7 cellular contexts compared by ENCODE assay signal in genomic region chr3:197664423-197665141, GRCh38.
A peak's percentile ranks its signal among the peaks of the same experiment; 100 is the strongest.
DNase-seq lines count a peak whose midpoint lies in the region; ATAC-seq and TF ChIP-seq lines count a peak whose summit lies in the region.
"Not testable (repeated sequence)": the region's sequence is repeated elsewhere in the genome, so short reads cannot be mapped to it uniquely, and the experiment has no call there.

No MANE protein-coding gene starts in this region.

- not testable (repeated sequence) for H3K27me3 Mint-ChIP-seq in activated CD4-positive, alpha-beta T cell treated with anti-CD3 and anti-CD28 coated beads, Interleukin-2, amount 10 ng/mL, durations not matched to agents 24 days and 14 days; MCF 10A (ENCODE audit: insufficient read depth, unreplicated experiment)

- H3K9me3 Mint-ChIP-seq in activated CD4-positive, alpha-beta T cell treated with anti-CD3 and anti-CD28 coated beads, Interleukin-2, amount 10 ng/mL, durations not matched to agents 24 days and 14 days; MCF 10A (ENCODE audit: unreplicated experiment): not testable (repeated sequence)

- no CpG with 5 or more reads among the region's 29 CpGs for WGBS in iPS DF 6.9 (ENCODE audit: insufficient coverage, insufficient read length)

- CTCF ChIA-PET in MCF 10A (lab: Yijun Ruan, JAX), result not testable (repeated sequence)

- ATAC-seq in GM18868 (IDR thresholded peaks at IDR 0.05; ENCODE audit: unreplicated experiment), result peak; percentile 30
- peak; percentile 39 for ATAC-seq in HG02571 (IDR thresholded peaks at IDR 0.05; ENCODE audit: unreplicated experiment)
- peak; percentile 34 for ATAC-seq in HG03521 (IDR thresholded peaks at IDR 0.05; ENCODE audit: unreplicated experiment)

- BruUV-seq in MCF 10A (replicated peaks; lab: Mats Ljungman, UMichigan), result not testable (repeated sequence)

- H3K4me1 ChIP-seq in iPS DF 6.9 (ENCODE audit: control insufficient read depth, insufficient read depth, low read length), result not testable (repeated sequence)

- intact Hi-C loops in activated CD4-positive, alpha-beta T cell treated with anti-CD3 and anti-CD28 coated beads, Interleukin-2, amount 10 ng/mL, durations not matched to agents 24 days and 14 days (cut with micrococcal nuclease); MCF 10A (cut with micrococcal nuclease): not testable (repeated sequence)

- not testable (repeated sequence) for H3K36me3 ChIP-seq in iPS DF 6.9 (ENCODE audit: control insufficient read depth, insufficient read depth, low read length)

- H3K27ac ChIP-seq in iPS DF 6.9 (ENCODE audit: low read length), result not testable (repeated sequence)

- not testable (repeated sequence) for H3K27me3 ChIP-seq in iPS DF 6.9 (ENCODE audit: control insufficient read depth, insufficient read depth, low read length)

- not testable (repeated sequence) for H3K36me3 Mint-ChIP-seq in activated CD4-positive, alpha-beta T cell treated with anti-CD3 and anti-CD28 coated beads, Interleukin-2, amount 10 ng/mL, durations not matched to agents 24 days and 14 days (ENCODE audit: low read depth); MCF 10A (ENCODE audit: insufficient read depth, unreplicated experiment)

- DNase-seq in activated CD4-positive, alpha-beta T cell treated with anti-CD3 and anti-CD28 coated beads, Interleukin-2, amount 10 ng/mL, durations not matched to agents 24 days and 14 days, result peak; percentile 77
- not testable (repeated sequence) for DNase-seq in MCF 10A (ENCODE audit: unreplicated experiment); iPS DF 6.9 (ENCODE audit: low read depth, low spot score); skeletal muscle cell (ENCODE audit: low read depth)

- TF ChIP-seq CTCF in MCF 10A (IDR thresholded peaks at IDR 0.05; ENCODE audit: unreplicated experiment), result not testable (repeated sequence)

- H3K4me3 Mint-ChIP-seq in activated CD4-positive, alpha-beta T cell treated with anti-CD3 and anti-CD28 coated beads, Interleukin-2, amount 10 ng/mL, durations not matched to agents 24 days and 14 days, result peak overlapping the region; percentile 47
- peak overlapping the region; percentile 39 for H3K4me3 Mint-ChIP-seq in MCF 10A (ENCODE audit: unreplicated experiment)

- POLR2A ChIA-PET in MCF 10A (lab: Yijun Ruan, JAX), result not testable (repeated sequence)

- H3K9me3 ChIP-seq in iPS DF 6.9 (ENCODE audit: control insufficient read depth, insufficient read depth, low read length), result not testable (repeated sequence)

- peak overlapping the region; percentile 25 for H3K27ac Mint-ChIP-seq in activated CD4-positive, alpha-beta T cell treated with anti-CD3 and anti-CD28 coated beads, Interleukin-2, amount 10 ng/mL, durations not matched to agents 24 days and 14 days
- not testable (repeated sequence) for H3K27ac Mint-ChIP-seq in MCF 10A (ENCODE audit: low read depth, unreplicated experiment)

- H3K4me3 ChIP-seq in iPS DF 6.9 (ENCODE audit: low read length), result peak overlapping the region; percentile 25; the same call in 1 of the 2 replicates
- peak overlapping the region; percentile 37 for H3K4me3 ChIP-seq in skeletal muscle cell (ENCODE audit: low read depth, low read length)

- H3K4me1 Mint-ChIP-seq in activated CD4-positive, alpha-beta T cell treated with anti-CD3 and anti-CD28 coated beads, Interleukin-2, amount 10 ng/mL, durations not matched to agents 24 days and 14 days; MCF 10A (ENCODE audit: insufficient read depth, unreplicated experiment): not testable (repeated sequence)
